28 cellular contexts compared by ENCODE assay signal in the genomic region with DNA sequence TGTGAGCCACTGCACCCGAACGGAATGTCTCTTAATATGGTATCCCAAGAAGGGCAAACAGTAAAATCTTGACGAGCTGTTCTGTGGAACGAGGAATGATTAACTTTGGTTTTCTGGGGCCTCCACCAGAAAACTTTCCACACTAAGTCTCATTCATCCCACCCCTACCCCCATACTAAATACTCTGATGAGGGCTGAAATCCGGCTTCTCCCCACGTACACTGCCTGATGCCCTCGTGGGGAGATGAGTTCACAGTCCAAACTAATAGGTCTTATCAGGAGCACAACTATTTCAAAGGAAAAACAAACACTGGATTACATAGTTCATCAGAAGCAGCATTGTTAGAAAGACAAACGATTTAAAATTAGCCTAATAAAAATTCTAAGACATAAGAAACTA.
"Had no signal": no experiment of that assay in that cellular context is flagged by ENCODE, and none has a peak within 500 bp of the region (broad histone marks: within the 10 kb centered on the region; RNA-seq: fewer than 3 reads in every experiment).

No MANE protein-coding gene starts in this region.

- H3K4me3 ChIP-seq: pancreas, prostate gland, right lobe of liver, sigmoid colon, stomach, thoracic aorta, thyroid gland, tibial nerve, upper lobe of right lung, uterus had no signal

- H3K4me3 Mint-ChIP-seq: naive thymus-derived CD8-positive, alpha-beta T cell; natural killer cell treated with Interleukin-12 subunit alpha and Interleukin-12 subunit beta and Interleukin-15 and Interleukin-18, amount 100 ng/mL, for 72 hours; nephron progenitor cell; neural crest cell; stimulated activated effector memory CD8-positive, alpha-beta T cell treated with anti-CD3 and anti-CD28 coated beads, Interleukin-12 subunit alpha, Interleukin-12 subunit beta, amount 100 ng/mL, for 72 hours; stimulated activated naive B cell treated with anti-CD40 and anti-IgM and Interleukin-4, amounts not matched to agents 10 μg/mL and 1 μg/mL and 100 μg/mL, for 72 hours; stimulated activated naive CD8-positive, alpha-beta T cell treated with anti-CD3 and anti-CD28 coated beads, Interleukin-15, Interleukin-2, amounts not matched to agents 100 ng/mL and 50 ng/mL, for 24 hours; type B pancreatic cell had no signal

- H3K4me1 Mint-ChIP-seq: naive thymus-derived CD8-positive, alpha-beta T cell; nephron progenitor cell; neural crest cell; stimulated activated effector memory CD8-positive, alpha-beta T cell treated with anti-CD3 and anti-CD28 coated beads, Interleukin-12 subunit alpha, Interleukin-12 subunit beta, amount 100 ng/mL, for 72 hours had no signal

- H3K9me3 ChIP-seq: neutrophil, pancreas, prostate gland, right lobe of liver, thoracic aorta, thyroid gland, uterus had no signal

- H3K27ac ChIP-seq: neutrophil, pancreas, prostate gland, right lobe of liver, sigmoid colon, stomach, thoracic aorta, thyroid gland, tibial nerve, upper lobe of right lung, uterus had no signal

- H3K27me3 ChIP-seq: neutrophil, pancreas, right lobe of liver, sigmoid colon, stomach, thyroid gland, tibial nerve, upper lobe of right lung, uterus had no signal

- H3K36me3 ChIP-seq: neutrophil, pancreas, prostate gland, right lobe of liver, sigmoid colon, stomach, thoracic aorta, thyroid gland, tibial nerve, upper lobe of right lung, uterus had no signal

- H3K27ac Mint-ChIP-seq: natural killer cell treated with Interleukin-12 subunit alpha and Interleukin-12 subunit beta and Interleukin-15 and Interleukin-18, amount 100 ng/mL, for 72 hours; nephron progenitor cell; stimulated activated effector memory CD8-positive, alpha-beta T cell treated with anti-CD3 and anti-CD28 coated beads, Interleukin-12 subunit alpha, Interleukin-12 subunit beta, amount 100 ng/mL, for 72 hours; stimulated activated naive B cell treated with anti-CD40 and anti-IgM and Interleukin-4, amounts not matched to agents 10 μg/mL and 1 μg/mL and 100 μg/mL, for 72 hours; stimulated activated naive CD8-positive, alpha-beta T cell treated with anti-CD3 and anti-CD28 coated beads, Interleukin-15, Interleukin-2, amounts not matched to agents 100 ng/mL and 50 ng/mL, for 24 hours; type B pancreatic cell had no signal

- H3K27me3 Mint-ChIP-seq: natural killer cell treated with Interleukin-12 subunit alpha and Interleukin-12 subunit beta and Interleukin-15 and Interleukin-18, amount 100 ng/mL, for 72 hours; stimulated activated naive B cell treated with anti-CD40 and anti-IgM and Interleukin-4, amounts not matched to agents 10 μg/mL and 1 μg/mL and 100 μg/mL, for 72 hours; stimulated activated naive CD8-positive, alpha-beta T cell treated with anti-CD3 and anti-CD28 coated beads, Interleukin-15, Interleukin-2, amounts not matched to agents 100 ng/mL and 50 ng/mL, for 24 hours; type B pancreatic cell had no signal

- H3K36me3 Mint-ChIP-seq: stimulated activated effector memory CD8-positive, alpha-beta T cell treated with anti-CD3 and anti-CD28 coated beads, Interleukin-12 subunit alpha, Interleukin-12 subunit beta, amount 100 ng/mL, for 72 hours had no signal

- H3K4me1 ChIP-seq: pancreas, prostate gland, right lobe of liver, sigmoid colon, stomach, thyroid gland, tibial nerve, upper lobe of right lung, uterus had no signal

- ATAC-seq: naive thymus-derived CD8-positive, alpha-beta T cell; natural killer cell treated with Interleukin-12 subunit alpha and Interleukin-12 subunit beta and Interleukin-15 and Interleukin-18, amount 100 ng/mL, for 72 hours; pancreas; right cardiac atrium; stimulated activated effector memory CD8-positive, alpha-beta T cell treated with anti-CD3 and anti-CD28 coated beads, Interleukin-12 subunit alpha, Interleukin-12 subunit beta, amount 100 ng/mL, for 72 hours; stimulated activated naive B cell treated with anti-CD40 and anti-IgM and Interleukin-4, amounts not matched to agents 10 μg/mL and 1 μg/mL and 100 μg/mL, for 72 hours; upper lobe of right lung had no signal

- DNase-seq: naive thymus-derived CD8-positive, alpha-beta T cell; nephron progenitor cell; nucleus accumbens; pancreas; retina; right cardiac atrium; right lobe of liver; sigmoid colon; small intestine; stimulated activated CD4-positive, alpha-beta T cell treated with anti-CD3 and anti-CD28 coated beads, Interleukin-15, amount 100 ng/mL, for 24 hours; stimulated activated CD4-positive, alpha-beta T cell treated with anti-CD3 and anti-CD28 coated beads, Interleukin-2, amount 100 ng/mL, for 24 hours; stimulated activated CD4-positive, alpha-beta T cell treated with anti-CD3 and anti-CD28 coated beads, Interleukin-2, amount 100 ng/mL, for 48 hours; stimulated activated CD4-positive, alpha-beta T cell treated with anti-CD3 and anti-CD28 coated beads, Interleukin-4, amount 100 ng/mL, for 24 hours; stimulated activated naive B cell treated with anti-CD40 and anti-IgM and Interleukin-4, amounts not matched to agents 10 μg/mL and 1 μg/mL and 100 μg/mL, for 72 hours; stimulated activated naive CD4-positive, alpha-beta T cell treated with Interleukin-2 at 50 U/mL for 16 hours; stomach; thyroid gland; upper lobe of right lung; uterus had no signal
